Comparison of ENCODE assay signal across 24 cellular contexts in genomic region chr5:147621016-147621415, GRCh38.
"Had no signal": no experiment of that assay in that cellular context is flagged by ENCODE, and none has a peak within 500 bp of the region (broad histone marks: within the 10 kb centered on the region; RNA-seq: fewer than 3 reads in every experiment).

No MANE protein-coding gene starts in this region.

- H3K27ac Mint-ChIP-seq: immature natural killer cell; naive thymus-derived CD8-positive, alpha-beta T cell; nephron progenitor cell; stimulated activated memory B cell treated with anti-CD40 and anti-IgM and Interleukin-4, amounts not matched to agents 10 μg/mL and 1 μg/mL and 100 μg/mL, for 72 hours; stimulated activated naive CD8-positive, alpha-beta T cell treated with anti-CD3 and anti-CD28 coated beads, Interleukin-15, amount 100 ng/mL, for 72 hours had no signal

- H3K27me3 Mint-ChIP-seq: naive thymus-derived CD8-positive, alpha-beta T cell; stimulated activated memory B cell treated with anti-CD40 and anti-IgM and Interleukin-4, amounts not matched to agents 10 μg/mL and 1 μg/mL and 100 μg/mL, for 72 hours; stimulated activated naive CD8-positive, alpha-beta T cell treated with anti-CD3 and anti-CD28 coated beads, Interleukin-15, amount 100 ng/mL, for 72 hours had no signal

- H3K4me3 Mint-ChIP-seq: immature natural killer cell; naive thymus-derived CD8-positive, alpha-beta T cell; nephron progenitor cell; neural progenitor cell; stimulated activated memory B cell treated with anti-CD40 and anti-IgM and Interleukin-4, amounts not matched to agents 10 μg/mL and 1 μg/mL and 100 μg/mL, for 72 hours; stimulated activated naive CD8-positive, alpha-beta T cell treated with anti-CD3 and anti-CD28 coated beads, Interleukin-15, amount 100 ng/mL, for 72 hours had no signal

- H3K36me3 Mint-ChIP-seq: stimulated activated memory B cell treated with anti-CD40 and anti-IgM and Interleukin-4, amounts not matched to agents 10 μg/mL and 1 μg/mL and 100 μg/mL, for 72 hours had no signal

- H3K9me3 Mint-ChIP-seq: immature natural killer cell; nephron progenitor cell; neural progenitor cell; stimulated activated memory B cell treated with anti-CD40 and anti-IgM and Interleukin-4, amounts not matched to agents 10 μg/mL and 1 μg/mL and 100 μg/mL, for 72 hours; stimulated activated naive CD8-positive, alpha-beta T cell treated with anti-CD3 and anti-CD28 coated beads, Interleukin-15, amount 100 ng/mL, for 72 hours had no signal

- DNase-seq: hypothalamus; immature natural killer cell; kidney; left colon; left lung; lower lobe of right lung; mammary epithelial cell; mesenchymal stem cell; naive thymus-derived CD8-positive, alpha-beta T cell; nephron progenitor cell; occipital lobe; right lobe of liver; stimulated activated CD4-positive, alpha-beta T cell treated with anti-CD3 and anti-CD28 coated beads, Interleukin-1b, Interleukin-23, amount 100 ng/mL, for 48 hours; stimulated activated CD4-positive, alpha-beta T cell treated with anti-CD3 and anti-CD28 coated beads, Interleukin-2, amount 100 ng/mL, for 48 hours; stimulated activated CD4-positive, alpha-beta T cell treated with anti-CD3 and anti-CD28 coated beads, Interleukin-4, amount 100 ng/mL, for 4 hours; stimulated activated CD8-positive, alpha-beta memory T cell treated with anti-CD3 and anti-CD28 coated beads, Interleukin-4, amount 100 ng/mL, for 48 hours; stimulated activated naive CD4-positive, alpha-beta T cell treated with Interleukin-2 at 50 U/mL for 16 hours; stimulated activated naive CD8-positive, alpha-beta T cell treated with anti-CD3 and anti-CD28 coated beads, Interleukin-15, amount 100 ng/mL, for 72 hours; substantia nigra; thyroid gland; transverse colon; upper lobe of left lung had no signal

- ATAC-seq: left colon; left lung; lower lobe of right lung; naive thymus-derived CD8-positive, alpha-beta T cell; stimulated activated memory B cell treated with anti-CD40 and anti-IgM and Interleukin-4, amounts not matched to agents 10 μg/mL and 1 μg/mL and 100 μg/mL, for 72 hours; stimulated activated naive CD8-positive, alpha-beta T cell treated with anti-CD3 and anti-CD28 coated beads, Interleukin-15, amount 100 ng/mL, for 72 hours had no signal

- H3K4me1 Mint-ChIP-seq: immature natural killer cell; naive thymus-derived CD8-positive, alpha-beta T cell; nephron progenitor cell; neural progenitor cell; stimulated activated memory B cell treated with anti-CD40 and anti-IgM and Interleukin-4, amounts not matched to agents 10 μg/mL and 1 μg/mL and 100 μg/mL, for 72 hours; stimulated activated naive CD8-positive, alpha-beta T cell treated with anti-CD3 and anti-CD28 coated beads, Interleukin-15, amount 100 ng/mL, for 72 hours had no signal
